In genomic region chr11:47842749-47843148, GRCh38 we compare ENCODE assay signal across 27 cellular contexts.
"Had no signal": no experiment of that assay in that cellular context is flagged by ENCODE, and none has a peak within 500 bp of the region (broad histone marks: within the 10 kb centered on the region; RNA-seq: fewer than 3 reads in every experiment).

No MANE protein-coding gene starts in this region.

- H3K27me3 Mint-ChIP-seq: memory B cell; naive thymus-derived CD4-positive, alpha-beta T cell; natural killer cell treated with Interleukin-12 subunit alpha and Interleukin-12 subunit beta and Interleukin-15 and Interleukin-18, amount 100 ng/mL, for 72 hours; progenitor cell of endocrine pancreas; stimulated activated memory B cell treated with anti-CD40 and anti-IgM and Interleukin-4, amounts not matched to agents 10 μg/mL and 1 μg/mL and 100 μg/mL, for 72 hours; stimulated activated naive CD8-positive, alpha-beta T cell treated with anti-CD3 and anti-CD28 coated beads, Interleukin-15, amount 100 ng/mL, for 72 hours had no signal

- H3K9me3 ChIP-seq: left lung, mucosa of descending colon, ovary, tibial nerve, upper lobe of left lung had no signal

- H3K4me3 ChIP-seq: left lung, mucosa of descending colon, ovary, smooth muscle cell, tibial nerve, upper lobe of left lung had no signal

- H3K36me3 ChIP-seq: ovary had no signal

- H3K27ac ChIP-seq: ovary, tibial nerve had no signal

- DNase-seq: hypothalamus; immature natural killer cell; kidney; left colon; left lung; midbrain; mucosa of descending colon; naive thymus-derived CD4-positive, alpha-beta T cell; ovary; retina; right cardiac atrium; stimulated activated CD4-positive, alpha-beta T cell treated with anti-CD3 and anti-CD28 coated beads, Interleukin-1b, Interleukin-23, amount 100 ng/mL, for 48 hours; stimulated activated CD4-positive, alpha-beta T cell treated with anti-CD3 and anti-CD28 coated beads, Interleukin-2, amount 100 ng/mL, for 48 hours; stimulated activated CD4-positive, alpha-beta T cell treated with anti-CD3 and anti-CD28 coated beads, Interleukin-4, amount 100 ng/mL, for 4 hours; stimulated activated CD8-positive, alpha-beta memory T cell treated with anti-CD3 and anti-CD28 coated beads, Interleukin-4, amount 100 ng/mL, for 48 hours; stimulated activated naive CD4-positive, alpha-beta T cell treated with Interleukin-2 at 50 U/mL for 16 hours; stimulated activated naive CD8-positive, alpha-beta T cell treated with anti-CD3 and anti-CD28 coated beads, Interleukin-15, amount 100 ng/mL, for 72 hours; substantia nigra had no signal

- H3K27me3 ChIP-seq: left lung, ovary, tibial nerve, upper lobe of left lung had no signal

- ATAC-seq: left colon; mucosa of descending colon; naive thymus-derived CD4-positive, alpha-beta T cell; natural killer cell treated with Interleukin-12 subunit alpha and Interleukin-12 subunit beta and Interleukin-15 and Interleukin-18, amount 100 ng/mL, for 72 hours; right cardiac atrium; stimulated activated memory B cell treated with anti-CD40 and anti-IgM and Interleukin-4, amounts not matched to agents 10 μg/mL and 1 μg/mL and 100 μg/mL, for 72 hours; stimulated activated naive CD8-positive, alpha-beta T cell treated with anti-CD3 and anti-CD28 coated beads, Interleukin-15, amount 100 ng/mL, for 72 hours had no signal

- H3K4me3 Mint-ChIP-seq: immature natural killer cell; memory B cell; naive thymus-derived CD4-positive, alpha-beta T cell; natural killer cell treated with Interleukin-12 subunit alpha and Interleukin-12 subunit beta and Interleukin-15 and Interleukin-18, amount 100 ng/mL, for 72 hours; stimulated activated memory B cell treated with anti-CD40 and anti-IgM and Interleukin-4, amounts not matched to agents 10 μg/mL and 1 μg/mL and 100 μg/mL, for 72 hours; stimulated activated naive CD8-positive, alpha-beta T cell treated with anti-CD3 and anti-CD28 coated beads, Interleukin-15, amount 100 ng/mL, for 72 hours had no signal

- H3K9me3 Mint-ChIP-seq: immature natural killer cell; memory B cell; naive thymus-derived CD4-positive, alpha-beta T cell; natural killer cell treated with Interleukin-12 subunit alpha and Interleukin-12 subunit beta and Interleukin-15 and Interleukin-18, amount 100 ng/mL, for 72 hours; stimulated activated memory B cell treated with anti-CD40 and anti-IgM and Interleukin-4, amounts not matched to agents 10 μg/mL and 1 μg/mL and 100 μg/mL, for 72 hours; stimulated activated naive CD8-positive, alpha-beta T cell treated with anti-CD3 and anti-CD28 coated beads, Interleukin-15, amount 100 ng/mL, for 72 hours had no signal

- H3K4me2 ChIP-seq: smooth muscle cell had no signal

- FAIRE-seq: islet of Langerhans, kidney, urothelium cell line had no signal

- H3K27ac Mint-ChIP-seq: immature natural killer cell; memory B cell; naive thymus-derived CD4-positive, alpha-beta T cell; natural killer cell treated with Interleukin-12 subunit alpha and Interleukin-12 subunit beta and Interleukin-15 and Interleukin-18, amount 100 ng/mL, for 72 hours; progenitor cell of endocrine pancreas; stimulated activated memory B cell treated with anti-CD40 and anti-IgM and Interleukin-4, amounts not matched to agents 10 μg/mL and 1 μg/mL and 100 μg/mL, for 72 hours; stimulated activated naive CD8-positive, alpha-beta T cell treated with anti-CD3 and anti-CD28 coated beads, Interleukin-15, amount 100 ng/mL, for 72 hours had no signal
